Comparison of ENCODE assay signal across 1 cellular context in the genomic region with DNA sequence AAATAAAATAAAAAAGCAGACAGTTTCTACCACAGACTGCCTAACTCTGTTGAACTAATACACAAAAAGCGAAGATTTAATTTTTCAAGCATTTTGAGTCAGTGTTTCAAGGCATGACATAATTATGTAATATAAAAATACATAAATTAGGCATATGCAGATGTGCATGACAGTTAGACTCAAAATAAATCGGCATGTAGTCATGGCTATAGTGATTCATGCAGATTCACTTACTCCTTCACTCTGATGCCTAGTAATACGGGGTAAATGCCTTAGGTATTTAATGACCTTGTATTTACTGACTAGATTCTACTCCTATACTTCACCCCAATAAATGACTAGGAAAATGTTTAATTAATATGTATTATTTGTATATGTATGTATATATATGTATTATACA.
TF ChIP-seq lines count a peak whose summit lies in the region.

No MANE protein-coding gene starts in this region.

TF ChIP-seq in neural cell, 6 proteins besides CTCF, POLR2A, EP300 and RAD21 (continued from another document):
- TF ChIP-seq, protein P1, sequence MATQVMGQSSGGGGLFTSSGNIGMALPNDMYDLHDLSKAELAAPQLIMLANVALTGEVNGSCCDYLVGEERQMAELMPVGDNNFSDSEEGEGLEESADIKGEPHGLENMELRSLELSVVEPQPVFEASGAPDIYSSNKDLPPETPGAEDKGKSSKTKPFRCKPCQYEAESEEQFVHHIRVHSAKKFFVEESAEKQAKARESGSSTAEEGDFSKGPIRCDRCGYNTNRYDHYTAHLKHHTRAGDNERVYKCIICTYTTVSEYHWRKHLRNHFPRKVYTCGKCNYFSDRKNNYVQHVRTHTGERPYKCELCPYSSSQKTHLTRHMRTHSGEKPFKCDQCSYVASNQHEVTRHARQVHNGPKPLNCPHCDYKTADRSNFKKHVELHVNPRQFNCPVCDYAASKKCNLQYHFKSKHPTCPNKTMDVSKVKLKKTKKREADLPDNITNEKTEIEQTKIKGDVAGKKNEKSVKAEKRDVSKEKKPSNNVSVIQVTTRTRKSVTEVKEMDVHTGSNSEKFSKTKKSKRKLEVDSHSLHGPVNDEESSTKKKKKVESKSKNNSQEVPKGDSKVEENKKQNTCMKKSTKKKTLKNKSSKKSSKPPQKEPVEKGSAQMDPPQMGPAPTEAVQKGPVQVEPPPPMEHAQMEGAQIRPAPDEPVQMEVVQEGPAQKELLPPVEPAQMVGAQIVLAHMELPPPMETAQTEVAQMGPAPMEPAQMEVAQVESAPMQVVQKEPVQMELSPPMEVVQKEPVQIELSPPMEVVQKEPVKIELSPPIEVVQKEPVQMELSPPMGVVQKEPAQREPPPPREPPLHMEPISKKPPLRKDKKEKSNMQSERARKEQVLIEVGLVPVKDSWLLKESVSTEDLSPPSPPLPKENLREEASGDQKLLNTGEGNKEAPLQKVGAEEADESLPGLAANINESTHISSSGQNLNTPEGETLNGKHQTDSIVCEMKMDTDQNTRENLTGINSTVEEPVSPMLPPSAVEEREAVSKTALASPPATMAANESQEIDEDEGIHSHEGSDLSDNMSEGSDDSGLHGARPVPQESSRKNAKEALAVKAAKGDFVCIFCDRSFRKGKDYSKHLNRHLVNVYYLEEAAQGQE (IDR thresholded peaks at IDR 0.05; ENCODE audit: borderline replicate concordance): no peak
